18 cellular contexts compared by ENCODE assay signal in genomic region chr2:203667838-203668237, GRCh38. TPM values are rescaled to one million over a fixed set of nuclear protein-coding genes. Genes with fewer than 3 reads are reported as not detected.
DNase-seq lines count a peak whose midpoint lies in the region; ATAC-seq, FAIRE-seq and TF ChIP-seq lines count a peak whose summit lies in the region.
"Had no signal": no experiment of that assay in that cellular context is flagged by ENCODE, and none has a peak within 500 bp of the region (broad histone marks: within the 10 kb centered on the region; RNA-seq: fewer than 3 reads in every experiment).

No MANE protein-coding gene starts in this region.

- no peak overlapping the region for H3K56ac ChIP-seq in IMR-90 (ENCODE audit: extremely low read depth, insufficient read depth, low read length)

- no peaks in the 10 kb centered on the region for H3K27me3 Mint-ChIP-seq in activated CD4-positive, alpha-beta T cell treated with anti-CD3 and anti-CD28 coated beads, Interleukin-2, amount 10 ng/mL, durations not matched to agents 7 days and 5 days
- H3K27me3 Mint-ChIP-seq: CD4-positive, alpha-beta T cell had no signal

- no peak overlapping the region for H4K91ac ChIP-seq in IMR-90 (ENCODE audit: insufficient read depth, low read depth, low read length)

- no peaks in the 10 kb centered on the region for H3K79me2 ChIP-seq in OCI-LY7 (ENCODE audit: insufficient read depth, low read depth, low read length)

- H2BK120ac ChIP-seq in IMR-90 (ENCODE audit: low read depth, low read length), result no peak overlapping the region

- no TSS peak for BruUV-seq in IMR-90 (replicated peaks; lab: Mats Ljungman, UMichigan)
- BruUV-seq in OCI-LY7 (replicated peaks; lab: Mats Ljungman, UMichigan), result no TSS peak

- H3K9me1 ChIP-seq in IMR-90 (ENCODE audit: insufficient read depth, low read length), result no peaks in the 10 kb centered on the region

- ATAC-seq in A549 (no peak), IMR-90 (ENCODE audit: low read depth) (no peak), HG03025 (IDR thresholded peaks at IDR 0.05; ENCODE audit: low FRiP score, unreplicated experiment) (no peak)
- ATAC-seq: GM12878 had no signal

- H2BK5ac ChIP-seq in IMR-90 (ENCODE audit: low read depth, low read length, poor library complexity, severe bottlenecking), result no peak overlapping the region

- H2BK15ac ChIP-seq in IMR-90 (ENCODE audit: low read depth, low read length), result no peak overlapping the region

- H3K4me1 ChIP-seq in A549 (peaks cover 12% of the 10 kb centered on the region), IMR-90 (ENCODE audit: control insufficient read depth, insufficient read depth, low read length) (peaks cover 3% of the 10 kb centered on the region; the same call in 1 of the 2 replicates), OCI-LY7 (ENCODE audit: insufficient read depth, low read length, poor library complexity, severe bottlenecking) (peaks cover 49% of the 10 kb centered on the region)

- no peaks in the 10 kb centered on the region for H4K20me1 ChIP-seq in IMR-90 (ENCODE audit: insufficient read depth, low read length)
- H4K20me1 ChIP-seq in OCI-LY7 (ENCODE audit: insufficient read depth, low read length), result no peaks in the 10 kb centered on the region
- H4K20me1 ChIP-seq: BLaER1 treated with 17β-estradiol and CSF1 and Interleukin-3, amounts not matched to agents 10 nM and 100 nM had no signal

- TF ChIP-seq EP300 in A549 (IDR thresholded peaks at IDR 0.05), result no peak

- no peak overlapping the region for H2BK20ac ChIP-seq in IMR-90 (ENCODE audit: low read depth, low read length)

- intact Hi-C loops in IMR-90 (cut with micrococcal nuclease), result no loop called here
- intact Hi-C loops in OCI-LY7 (cut with micrococcal nuclease; ENCODE audit: unreplicated experiment), result no loop called here

- H3K14ac ChIP-seq in IMR-90 (replicated peaks; ENCODE audit: low read depth, low read length), result no peak overlapping the region

- H2AK9ac ChIP-seq in IMR-90 (replicated peaks; ENCODE audit: low read depth, low read length, poor library complexity), result no peak overlapping the region

- H3K4me1 Mint-ChIP-seq in activated CD4-positive, alpha-beta T cell treated with anti-CD3 and anti-CD28 coated beads, Interleukin-2, amount 10 ng/mL, durations not matched to agents 7 days and 5 days, result peaks cover 7% of the 10 kb centered on the region
- H3K4me1 Mint-ChIP-seq: IgD-negative memory B cell had no signal

- no peak overlapping the region for H3K18ac ChIP-seq in IMR-90 (ENCODE audit: low read depth, low read length)

- peaks cover 5% of the 10 kb centered on the region for H3K36me3 Mint-ChIP-seq in activated CD4-positive, alpha-beta T cell treated with anti-CD3 and anti-CD28 coated beads, Interleukin-2, amount 10 ng/mL, durations not matched to agents 7 days and 5 days (ENCODE audit: low read depth)
- H3K36me3 Mint-ChIP-seq: IgD-negative memory B cell had no signal

- no peaks in the 10 kb centered on the region for H3K79me1 ChIP-seq in IMR-90 (ENCODE audit: low read depth in 1 of 2, low read length in 2 of 2)

- FAIRE-seq in A549 (lab: Jason Lieb, UNC), result no peak
- FAIRE-seq: GM12878, GM18507 had no signal

- POLR2A ChIA-PET in activated CD4-positive, alpha-beta T cell treated with anti-CD3 and anti-CD28 coated beads, Interleukin-2, amount 10 ng/mL, durations not matched to agents 7 days and 5 days (lab: Charles Lee), result no interaction called here
- POLR2A ChIA-PET in A549 (lab: Yijun Ruan, JAX), result no interaction called here
- POLR2A ChIA-PET in IMR-90 (lab: Charles Lee; ENCODE audit: unreplicated experiment), result no interaction called here
- POLR2A ChIA-PET in OCI-LY7 (lab: Charles Lee), result interaction anchor here (3.8 kb wide), 1 partner anchor 12 kb away, joined by 15 read pairs; no protein-coding TSS in a partner anchor

- TF ChIP-seq CTCF in A549 (IDR thresholded peaks at IDR 0.05) (no peak), IMR-90 (conservative IDR thresholded peaks at IDR 0.05; ENCODE audit: low read depth, low read length) (no peak), OCI-LY7 (conservative IDR thresholded peaks at IDR 0.05; ENCODE audit: low read length) (no peak)

- 94% methylated on average over 2 of the region's 2 CpGs for WGBS in A549 (ENCODE audit: missing lambda C conversion rate)
- 100% methylated on average over 1 of the region's 2 CpGs; no CpG with 5 or more reads in 1 of the 2 experiments for WGBS in IMR-90 (ENCODE audit: extremely low coverage in 2 of 2, insufficient read length in 1 of 2), 2 experiments

- H3K36me3 ChIP-seq in IMR-90 (ENCODE audit: control insufficient read depth, insufficient read depth, low read length) (no peaks in the 10 kb centered on the region), OCI-LY7 (ENCODE audit: insufficient read depth, low read length) (no peaks in the 10 kb centered on the region; the same call in 1 of the 2 replicates)
- H3K36me3 ChIP-seq: BLaER1 treated with 17β-estradiol and CSF1 and Interleukin-3, amounts not matched to agents 10 nM and 100 nM had no signal

- H3K9me2 ChIP-seq in OCI-LY7 (ENCODE audit: insufficient read depth, low read length), result no peaks in the 10 kb centered on the region

- H3K4me3 ChIP-seq in A549 (no peak overlapping the region), IMR-90 (ENCODE audit: insufficient read depth, low read depth, low read length) (no peak overlapping the region), OCI-LY7 (ENCODE audit: low read depth, low read length, poor library complexity, severe bottlenecking) (no peak overlapping the region)
- H3K4me3 ChIP-seq: BLaER1 treated with 17β-estradiol and CSF1 and Interleukin-3, amounts not matched to agents 10 nM and 100 nM; GM12878 had no signal

- DNase-seq in activated CD4-positive, alpha-beta T cell treated with anti-CD3 and anti-CD28 coated beads, Interleukin-2, amount 10 ng/mL, durations not matched to agents 7 days and 5 days, result no peak
- DNase-seq in activated CD4-positive, alpha-beta T cell treated with anti-CD3 and anti-CD28 coated beads, Interleukin-2, amount 50 U/mL, for 4 hours, result no peak
- DNase-seq in A549 (ENCODE audit: low read depth in 1 of 2, low spot score in 1 of 2) (no peak), IMR-90 (no peak), OCI-LY7 (ENCODE audit: low spot score) (no peak), NCI-H128 (lab: John Stamatoyannopoulos, UW; ENCODE audit: unreplicated experiment) (no peak), NCI-H1694 (lab: John Stamatoyannopoulos, UW) (no peak)
- DNase-seq: 8988T; ACHN; CD4-positive, alpha-beta T cell; DMS79; H7 had no signal

- TF ChIP-seq POLR2A in A549 (IDR thresholded peaks at IDR 0.05; ENCODE audit: low read length), result no peak
- TF ChIP-seq POLR2A in IMR-90 (IDR thresholded peaks at IDR 0.05; ENCODE audit: low read depth, low read length), result no peak

- no peak overlapping the region for H4K8ac ChIP-seq in IMR-90 (ENCODE audit: low read depth in 2 of 2, low read length in 2 of 2)

- no peak overlapping the region for H3K4me2 ChIP-seq in A549
- no peak overlapping the region for H3K4me2 ChIP-seq in IMR-90 (ENCODE audit: low read depth, low read length)
- no peak overlapping the region for H3K4me2 ChIP-seq in OCI-LY7 (ENCODE audit: low read length)

- H2AFZ ChIP-seq in IMR-90 (replicated peaks; ENCODE audit: low read length, poor library complexity), result no peak overlapping the region
- peak overlapping the region; percentile 38; the same call in 1 of the 2 replicates for H2AFZ ChIP-seq in OCI-LY7 (ENCODE audit: low read length)

- no peak for TF ChIP-seq RAD21 in A549 (conservative IDR thresholded peaks at IDR 0.05 in 1 of 2, IDR thresholded peaks at IDR 0.05 in 1 of 2)
- TF ChIP-seq RAD21 in IMR-90 (IDR thresholded peaks at IDR 0.05; ENCODE audit: low read length), result no peak

- no peak overlapping the region for H3K4me3 Mint-ChIP-seq in activated CD4-positive, alpha-beta T cell treated with anti-CD3 and anti-CD28 coated beads, Interleukin-2, amount 10 ng/mL, durations not matched to agents 7 days and 5 days
- H3K4me3 Mint-ChIP-seq: CD4-positive, alpha-beta T cell; IgD-negative memory B cell had no signal

- peaks cover 5% of the 10 kb centered on the region for H3K9me3 Mint-ChIP-seq in activated CD4-positive, alpha-beta T cell treated with anti-CD3 and anti-CD28 coated beads, Interleukin-2, amount 10 ng/mL, durations not matched to agents 7 days and 5 days
- H3K9me3 Mint-ChIP-seq: CD4-positive, alpha-beta T cell had no signal

- H3K4ac ChIP-seq in IMR-90 (ENCODE audit: low read depth, low read length), result no peak overlapping the region

- no peak overlapping the region for H3K23ac ChIP-seq in IMR-90 (ENCODE audit: low read depth, low read length)

- dilution Hi-C loops in IMR-90 (cut with HindIII; ENCODE audit: low sequenced_read_pairs, unreplicated experiment), result no loop called here

- H2AK5ac ChIP-seq in IMR-90 (ENCODE audit: low read depth, low read length), result no peak overlapping the region; the same call in 1 of the 2 replicates

- H4K5ac ChIP-seq in IMR-90 (ENCODE audit: low read depth, low read length), result no peak overlapping the region

- no peak overlapping the region for H3K27ac ChIP-seq in A549
- no peak overlapping the region for H3K27ac ChIP-seq in IMR-90 (ENCODE audit: insufficient read depth, low read length)
- no peak overlapping the region for H3K27ac ChIP-seq in OCI-LY7 (ENCODE audit: low read depth, low read length, poor library complexity, severe bottlenecking)
- H3K27ac ChIP-seq: BLaER1 treated with 17β-estradiol and CSF1 and Interleukin-3, amounts not matched to agents 10 nM and 100 nM had no signal

- in situ Hi-C loops in IMR-90 (cut with MboI; ENCODE audit: low sequenced_read_pairs), result no loop called here

- H3K27ac Mint-ChIP-seq in activated CD4-positive, alpha-beta T cell treated with anti-CD3 and anti-CD28 coated beads, Interleukin-2, amount 10 ng/mL, durations not matched to agents 7 days and 5 days, result peak overlapping the region; percentile 37
- H3K27ac Mint-ChIP-seq: CD4-positive, alpha-beta T cell; IgD-negative memory B cell had no signal

- CTCF ChIA-PET in activated CD4-positive, alpha-beta T cell treated with anti-CD3 and anti-CD28 coated beads, Interleukin-2, amount 10 ng/mL, durations not matched to agents 7 days and 5 days (lab: Charles Lee), result no interaction called here
- CTCF ChIA-PET in A549 (lab: Yijun Ruan, JAX), result no interaction called here
- CTCF ChIA-PET in IMR-90 (lab: Yijun Ruan, JAX), result no interaction called here
- CTCF ChIA-PET in OCI-LY7 (lab: Charles Lee; ENCODE audit: unreplicated experiment), result no interaction called here

- H3K27me3 ChIP-seq in IMR-90 (ENCODE audit: control insufficient read depth, insufficient read depth, low read length), result peaks cover 3% of the 10 kb centered on the region
- H3K27me3 ChIP-seq: BLaER1 treated with 17β-estradiol and CSF1 and Interleukin-3, amounts not matched to agents 10 nM and 100 nM had no signal

- H3K9me3 ChIP-seq in A549 (0 out of 3 replicates have a peak, but pooled peaks cover 2% of the 10 kb centered on the region), IMR-90 (ENCODE audit: control insufficient read depth, insufficient read depth, low read length) (no peaks in the 10 kb centered on the region), OCI-LY7 (ENCODE audit: low read length) (peaks cover 4% of the 10 kb centered on the region; the same call in 1 of the 2 replicates)

- H3K9ac ChIP-seq in IMR-90 (ENCODE audit: low read depth, low read length), result no peak overlapping the region
- H3K9ac ChIP-seq: BLaER1 treated with 17β-estradiol and CSF1 and Interleukin-3, amounts not matched to agents 10 nM and 100 nM had no signal

RNA-seq across cellular contexts. Expression of gene CD28, which starts 38.6 kb away (rescaled TPM):
- 100 to 1,000 TPM; 151 to 163 TPM for total RNA-seq in activated CD4-positive, alpha-beta T cell treated with anti-CD3 and anti-CD28 coated beads, Interleukin-2, amount 10 ng/mL, durations not matched to agents 7 days and 5 days
- polyA plus RNA-seq in A549 (2011; rRNA removed), result not detected in 2 replicates
- not detected in 2 replicates for polyA plus RNA-seq in A549 (2012; cell fraction: cytosol; rRNA removed)
- not detected in 2 replicates for polyA plus RNA-seq in A549 (2012; cell fraction: nucleus; rRNA removed)
- not detected in 3 replicates for polyA plus RNA-seq in A549 (2017; fragmentation: RNase III; extraction: RNeasy Plus Mini Kit Qiagen cat#74134 plus additional on column Dnase treatment)
- polyA minus RNA-seq in A549 (2011; rRNA and poly(A)+ RNA removed), result not detected in 2 replicates
- total RNA-seq in IMR-90 (2012; rRNA removed), result not detected in 2 replicates
- polyA plus RNA-seq in IMR-90 (2012; rRNA removed), result not detected in 2 replicates
- not detected in 2 replicates for polyA plus RNA-seq in IMR-90 (2012; cell fraction: cytosol; rRNA removed)
- polyA plus RNA-seq in IMR-90 (2012; cell fraction: nucleus; rRNA removed; ENCODE audit: low replicate concordance), result not detected in 2 replicates
- total RNA-seq in OCI-LY7 (2014; rRNA removed; shearing (Covaris generic)), result 0.49 and 0.92 TPM in 2 replicates
- total RNA-seq in OCI-LY7 (2022), result 22.3 and 44.6 TPM in 2 replicates
- total RNA-seq: G401, H7 had no signal
